21 cellular contexts compared by ENCODE assay signal in genomic region chr6:168381726-168382458, GRCh38. TPM values are rescaled to one million over a fixed set of nuclear protein-coding genes. Genes with fewer than 3 reads are reported as not detected.
"Had no signal": no experiment of that assay in that cellular context is flagged by ENCODE, and none has a peak within 500 bp of the region (broad histone marks: within the 10 kb centered on the region; RNA-seq: fewer than 3 reads in every experiment).

No MANE protein-coding gene starts in this region.

- ATAC-seq: activated CD4-positive, alpha-beta T cell treated with anti-CD3 and anti-CD28 coated beads for 36 hours; activated T-helper 17 cell treated with anti-CD3 and anti-CD28 coated beads, Interleukin-2, amount 50 U/mL, for 72 hours; stimulated activated naive CD8-positive, alpha-beta T cell treated with anti-CD3 and anti-CD28 coated beads, Interleukin-15, amount 100 ng/mL, for 72 hours; T-helper 17 cell had no signal

- H3K27ac ChIP-seq: adrenal gland, esophagus muscularis mucosa, hepatocyte, left ventricle myocardium inferior, neural progenitor cell, transverse colon, uterus had no signal

- H3K36me3 ChIP-seq: adrenal gland, esophagus muscularis mucosa, left ventricle myocardium inferior, neural progenitor cell, transverse colon, uterus had no signal

- H3K4me1 ChIP-seq: adrenal gland, neural progenitor cell had no signal

- H3K9me3 ChIP-seq: adrenal gland, esophagus muscularis mucosa, left ventricle myocardium inferior, transverse colon, uterus had no signal

- DNase-seq: activated B cell treated with CpG ODN at 0.5 μM for 24 hours; activated CD4-positive, alpha-beta T cell treated with anti-CD3 and anti-CD28 coated beads for 36 hours; activated CD4-positive, alpha-beta T cell treated with anti-CD3 and anti-CD28 coated beads, Interleukin-2, amount 50 U/mL, for 4 hours; activated CD8-positive, alpha-beta memory T cell treated with anti-CD3 and anti-CD28 coated beads for 24 hours; activated CD8-positive, alpha-beta memory T cell treated with anti-CD3 and anti-CD28 coated beads, Interleukin-2, amount 50 U/mL, for 4 hours; activated naive CD4-positive, alpha-beta T cell; activated T-cell treated with anti-CD3 and anti-CD28 coated beads, Interleukin-2, amount 50 U/mL, for 24 hours; adrenal gland; glutamatergic neuron; left ventricle myocardium inferior; naive B cell; retina; stimulated activated CD4-positive, alpha-beta T cell treated with anti-CD3 and anti-CD28 coated beads, Interleukin-12 subunit alpha, Interleukin-12 subunit beta, amount 100 ng/mL, for 4 hours; stimulated activated naive CD8-positive, alpha-beta T cell treated with anti-CD3 and anti-CD28 coated beads, Interleukin-15, amount 100 ng/mL, for 72 hours; T-helper 17 cell; transverse colon; uterus had no signal

- H3K27me3 ChIP-seq: adrenal gland, esophagus muscularis mucosa, hepatocyte, neural progenitor cell, transverse colon, uterus had no signal

- H3K4me3 ChIP-seq: adrenal gland, esophagus muscularis mucosa, hepatocyte, left ventricle myocardium inferior, neural progenitor cell, transverse colon, uterus had no signal

RNA-seq across cellular contexts. Expression of gene SMOC2, which starts 59.1 kb away (rescaled TPM):
- total RNA-seq: activated B cell treated with CpG ODN at 0.5 μM for 24 hours; activated CD4-positive, alpha-beta T cell treated with anti-CD3 and anti-CD28 coated beads for 36 hours; activated T-helper 17 cell treated with anti-CD3 and anti-CD28 coated beads, Interleukin-2, amount 50 U/mL, for 72 hours; T-helper 17 cell had no signal
